15 cellular contexts compared by ENCODE assay signal in the genomic region with DNA sequence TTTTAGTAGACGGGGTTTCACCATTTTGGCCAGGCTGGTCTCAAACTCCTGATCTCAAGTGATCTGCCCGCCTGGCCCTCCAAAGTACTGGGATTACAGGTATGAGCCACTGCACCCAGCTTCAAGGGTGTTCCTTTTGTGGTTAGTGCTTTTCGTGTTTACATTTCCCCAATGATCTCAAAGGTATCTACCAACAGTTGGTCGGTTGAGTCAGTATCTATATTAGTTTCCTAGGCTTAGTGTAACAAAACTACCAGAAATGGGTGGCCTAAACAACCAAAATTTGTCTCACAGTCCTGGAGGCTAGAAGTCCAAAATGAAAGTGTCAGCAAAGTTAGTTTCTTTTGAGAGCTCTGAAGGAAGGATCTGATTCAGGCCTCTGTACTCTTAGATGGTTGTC. TPM values are rescaled to one million over a fixed set of nuclear protein-coding genes. Genes with fewer than 3 reads are reported as not detected.
DNase-seq lines count a peak whose midpoint lies in the region; ATAC-seq and TF ChIP-seq lines count a peak whose summit lies in the region.
"Had no signal": no experiment of that assay in that cellular context is flagged by ENCODE, and none has a peak within 500 bp of the region (broad histone marks: within the 10 kb centered on the region; RNA-seq: fewer than 3 reads in every experiment).

No MANE protein-coding gene starts in this region.

- no peak overlapping the region for H3K4me3 ChIP-seq in vagina
- H3K4me3 ChIP-seq: neural progenitor cell, skin epidermis had no signal

- H3K27me3 ChIP-seq in vagina = no peaks in the 10 kb centered on the region
- H3K27me3 ChIP-seq: neural progenitor cell had no signal

- no peaks in the 10 kb centered on the region for H3K4me1 ChIP-seq in vagina
- H3K4me1 ChIP-seq: neural progenitor cell had no signal

- no peaks in the 10 kb centered on the region for H3K27me3 Mint-ChIP-seq in T-helper 1 cell treated with Interleukin-12 subunit alpha and Interleukin-12 subunit beta and Interleukin-4 antibody, amounts not matched to agents 30 μg/mL and 1 μg/mL, for 36 hours (ENCODE audit: low read depth)
- H3K27me3 Mint-ChIP-seq: dendritic cell treated with granulocyte-macrophage colony-stimulating factor and Interleukin-4, amounts not matched to agents 40 ng/mL and 50 ng/mL, for 4 days had no signal

- ATAC-seq in GM18505 (IDR thresholded peaks at IDR 0.05; ENCODE audit: unreplicated experiment) (peak; percentile 58), GM19397 (IDR thresholded peaks at IDR 0.05; ENCODE audit: unreplicated experiment) (peak; percentile 52), HG02981 (IDR thresholded peaks at IDR 0.05; ENCODE audit: unreplicated experiment) (peak; percentile 47), HG02970 (IDR thresholded peaks at IDR 0.05; ENCODE audit: low FRiP score, unreplicated experiment) (no peak), left cardiac atrium (no peak)

- H3K4me1 Mint-ChIP-seq in T-helper 1 cell treated with Interleukin-12 subunit alpha and Interleukin-12 subunit beta and Interleukin-4 antibody, amounts not matched to agents 30 μg/mL and 1 μg/mL, for 36 hours (ENCODE audit: low read depth) = peaks cover 23% of the 10 kb centered on the region
- H3K4me1 Mint-ChIP-seq: neural progenitor cell had no signal

- H3K36me3 ChIP-seq in vagina = peaks cover 7 to 86% of the 10 kb centered on the region in 2 donors

- peak overlapping the region; percentile 74 for H3K27ac Mint-ChIP-seq in T-helper 1 cell treated with Interleukin-12 subunit alpha and Interleukin-12 subunit beta and Interleukin-4 antibody, amounts not matched to agents 30 μg/mL and 1 μg/mL, for 36 hours
- H3K27ac Mint-ChIP-seq: activated naive CD4-positive, alpha-beta T cell treated with anti-CD3 and anti-CD28 coated beads for 36 hours; dendritic cell treated with granulocyte-macrophage colony-stimulating factor and Interleukin-4, amounts not matched to agents 40 ng/mL and 50 ng/mL, for 4 days; HFFc6; neural progenitor cell had no signal

- no peak for TF ChIP-seq POLR2A in GM18505 (IDR thresholded peaks at IDR 0.05; ENCODE audit: borderline replicate concordance, extremely low read depth, insufficient read depth, insufficient read length)
- no peak for TF ChIP-seq POLR2A in vagina (IDR thresholded peaks at IDR 0.05)

- no peak for TF ChIP-seq CTCF in vagina (IDR thresholded peaks at IDR 0.05)

- intact Hi-C loops in vagina (cut with DNase I) (no loop called here), left cardiac atrium (cut with DNase I) (no loop called here)

- DNase-seq in vagina (ENCODE audit: extremely low spot score in 2 of 2) = no peak
- no peak for DNase-seq in islet precursor cell
- DNase-seq in left cardiac atrium = no peak
- DNase-seq: activated naive CD4-positive, alpha-beta T cell treated with anti-CD3 and anti-CD28 coated beads for 36 hours; HFFc6; Karpas-422 had no signal

- peaks cover 9% of the 10 kb centered on the region for H3K9me3 Mint-ChIP-seq in T-helper 1 cell treated with Interleukin-12 subunit alpha and Interleukin-12 subunit beta and Interleukin-4 antibody, amounts not matched to agents 30 μg/mL and 1 μg/mL, for 36 hours
- H3K9me3 Mint-ChIP-seq: activated naive CD4-positive, alpha-beta T cell treated with anti-CD3 and anti-CD28 coated beads for 36 hours; HFFc6; neural progenitor cell had no signal

- peak overlapping the region; percentile 19 for H3K4me3 Mint-ChIP-seq in T-helper 1 cell treated with Interleukin-12 subunit alpha and Interleukin-12 subunit beta and Interleukin-4 antibody, amounts not matched to agents 30 μg/mL and 1 μg/mL, for 36 hours
- H3K4me3 Mint-ChIP-seq: activated naive CD4-positive, alpha-beta T cell treated with anti-CD3 and anti-CD28 coated beads for 36 hours; dendritic cell treated with granulocyte-macrophage colony-stimulating factor and Interleukin-4, amounts not matched to agents 40 ng/mL and 50 ng/mL, for 4 days; HFFc6; neural progenitor cell had no signal

- no peak overlapping the region for H3K27ac ChIP-seq in vagina
- H3K27ac ChIP-seq: neural progenitor cell, skin epidermis had no signal

- peaks cover 54% of the 10 kb centered on the region for H3K36me3 Mint-ChIP-seq in T-helper 1 cell treated with Interleukin-12 subunit alpha and Interleukin-12 subunit beta and Interleukin-4 antibody, amounts not matched to agents 30 μg/mL and 1 μg/mL, for 36 hours (ENCODE audit: low read depth)

- H3K9me3 ChIP-seq in vagina = no peaks in the 10 kb centered on the region

RNA-seq across cellular contexts. Expression of gene CASP8AP2, which starts 30.1 kb away (rescaled TPM):
- total RNA-seq in vagina (21.9 TPM), left cardiac atrium (10 to 100 TPM; 11.2 to 14.2 TPM)

RNA-seq across cellular contexts. Expression of gene GJA10, which starts 34.5 kb away (rescaled TPM):
- not detected for total RNA-seq in vagina
- total RNA-seq in left cardiac atrium = not detected
- total RNA-seq: activated naive CD4-positive, alpha-beta T cell treated with anti-CD3 and anti-CD28 coated beads for 36 hours; fibroblast of villous mesenchyme; HFFc6 had no signal

RNA-seq across cellular contexts. Expression of gene MDN1, which starts 40.1 kb away (rescaled TPM):
- total RNA-seq in vagina (23.8 TPM), left cardiac atrium (10 to 100 TPM; 22.4 to 23.6 TPM)

Comparison
In these comparisons a context has a peak if more than half of its experiments do, and no peak if none do; other contexts are left out.
1. ATAC-seq: peak in GM18505 (single experiment), GM19397 (single experiment) and HG02981 (single experiment); none in HG02970 (single experiment) and left cardiac atrium (0 of 2).